In genomic region chr18:57435851-57436192, GRCh38 we compare ENCODE assay signal across 11 cellular contexts. TPM values are rescaled to one million over a fixed set of nuclear protein-coding genes. Genes with fewer than 3 reads are reported as not detected.
DNase-seq lines count a peak whose midpoint lies in the region; ATAC-seq and TF ChIP-seq lines count a peak whose summit lies in the region.
"Had no signal": no experiment of that assay in that cellular context is flagged by ENCODE, and none has a peak within 500 bp of the region (broad histone marks: within the 10 kb centered on the region; RNA-seq: fewer than 3 reads in every experiment).

No MANE protein-coding gene starts in this region.

- H3K4me2 ChIP-seq in hepatocyte: peak overlapping the region; percentile 86

- no peaks in the 10 kb centered on the region for H3K9me3 ChIP-seq in Panc1 (ENCODE audit: control insufficient read depth, insufficient read depth, low read depth, low read length)
- no peaks in the 10 kb centered on the region for H3K9me3 ChIP-seq in hepatocyte (ENCODE audit: low read depth)
- H3K9me3 ChIP-seq in left lung: no peaks in the 10 kb centered on the region
- H3K9me3 ChIP-seq: upper lobe of left lung had no signal

- CTCF ChIA-PET in activated CD4-positive, alpha-beta T cell treated with anti-CD3 and anti-CD28 coated beads for 36 hours (lab: Charles Lee): no interaction called here
- CTCF ChIA-PET in Panc1 (lab: Charles Lee): interaction anchor here (0.7 kb wide), 1 partner anchor 573 kb away, joined by 4 read pairs; no protein-coding TSS in a partner anchor

- WGBS in hepatocyte (ENCODE audit: low lambda C conversion rate, missing lambda C conversion rate): 1% methylated on average over 11 of the region's 43 CpGs

- no peak for DNase-seq in activated CD4-positive, alpha-beta T cell treated with anti-CD3 and anti-CD28 coated beads for 36 hours
- DNase-seq in activated CD4-positive, alpha-beta T cell treated with anti-CD3 and anti-CD28 coated beads, Interleukin-2, amount 50 U/mL, for 4 hours: no peak
- DNase-seq in Panc1 (ENCODE audit: low read depth, low spot score): no peak
- DNase-seq in hepatocyte (ENCODE audit: low spot score): no peak
- no peak for DNase-seq in central memory CD4-positive, alpha-beta T cell
- no peak for DNase-seq in left lung
- no peak for DNase-seq in hepatic stellate cell (ENCODE audit: low spot score)

- no TSS peak for BruUV-seq in Panc1 (replicated peaks; lab: Mats Ljungman, UMichigan)

- H3K4me1 Mint-ChIP-seq in activated CD4-positive, alpha-beta T cell treated with anti-CD3 and anti-CD28 coated beads for 36 hours: peaks cover 53% of the 10 kb centered on the region
- H3K4me1 Mint-ChIP-seq in stimulated activated memory B cell treated with anti-CD40 and anti-IgM and Interleukin-4, amounts not matched to agents 10 μg/mL and 1 μg/mL and 100 μg/mL, for 72 hours: peaks cover 27% of the 10 kb centered on the region

- H3K9me2 ChIP-seq in hepatocyte (replicated peaks; ENCODE audit: insufficient read depth): no peaks in the 10 kb centered on the region

- TF ChIP-seq CTCF in Panc1 (IDR thresholded peaks at IDR 0.05): no peak
- no peak for TF ChIP-seq CTCF in hepatocyte (IDR thresholded peaks at IDR 0.05; ENCODE audit: poor library complexity)
- no peak for TF ChIP-seq CTCF in left lung (IDR thresholded peaks at IDR 0.05)

- H3K4me1 ChIP-seq in Panc1 (ENCODE audit: control insufficient read depth, insufficient read depth, low read length) (no peaks in the 10 kb centered on the region), hepatocyte (ENCODE audit: insufficient read depth) (peaks cover 29% of the 10 kb centered on the region), left lung (peaks cover 5 to 59% of the 10 kb centered on the region in 2 donors)

- H3K4me3 ChIP-seq in Panc1 (ENCODE audit: low read depth in 2 of 2, low read length in 2 of 2): peak overlapping the region; percentile 48 to 61
- H3K4me3 ChIP-seq in hepatocyte: no peak overlapping the region
- no peak overlapping the region for H3K4me3 ChIP-seq in left lung

- peaks cover 80% of the 10 kb centered on the region for H3K27me3 Mint-ChIP-seq in activated CD4-positive, alpha-beta T cell treated with anti-CD3 and anti-CD28 coated beads for 36 hours
- peaks cover 88% of the 10 kb centered on the region for H3K27me3 Mint-ChIP-seq in stimulated activated memory B cell treated with anti-CD40 and anti-IgM and Interleukin-4, amounts not matched to agents 10 μg/mL and 1 μg/mL and 100 μg/mL, for 72 hours

- H3K36me3 Mint-ChIP-seq in activated CD4-positive, alpha-beta T cell treated with anti-CD3 and anti-CD28 coated beads for 36 hours (ENCODE audit: low read depth): peaks cover 3% of the 10 kb centered on the region
- peaks cover 10% of the 10 kb centered on the region for H3K36me3 Mint-ChIP-seq in stimulated activated memory B cell treated with anti-CD40 and anti-IgM and Interleukin-4, amounts not matched to agents 10 μg/mL and 1 μg/mL and 100 μg/mL, for 72 hours

- no peak overlapping the region for H3K27ac Mint-ChIP-seq in activated CD4-positive, alpha-beta T cell treated with anti-CD3 and anti-CD28 coated beads for 36 hours
- H3K27ac Mint-ChIP-seq in stimulated activated memory B cell treated with anti-CD40 and anti-IgM and Interleukin-4, amounts not matched to agents 10 μg/mL and 1 μg/mL and 100 μg/mL, for 72 hours: no peak overlapping the region

- H3K4me3 Mint-ChIP-seq in activated CD4-positive, alpha-beta T cell treated with anti-CD3 and anti-CD28 coated beads for 36 hours: peak overlapping the region; percentile 64
- peak overlapping the region; percentile 62 for H3K4me3 Mint-ChIP-seq in stimulated activated memory B cell treated with anti-CD40 and anti-IgM and Interleukin-4, amounts not matched to agents 10 μg/mL and 1 μg/mL and 100 μg/mL, for 72 hours

- intact Hi-C loops in activated CD4-positive, alpha-beta T cell treated with anti-CD3 and anti-CD28 coated beads for 36 hours (cut with DNase I, micrococcal nuclease): loop anchor here in 1 of 2 experiments (5.0 to 10.0 kb wide), 2 partner anchors 1831 to 1851 kb away; partner anchors contain the start of gene TCF4
- intact Hi-C loops in Panc1 (cut with micrococcal nuclease; ENCODE audit: unreplicated experiment) (loop anchor here (5.0 to 10.0 kb wide), 2 partner anchors 569 to 641 kb away; no protein-coding TSS in a partner anchor), left lung (cut with DNase I) (no loop called here)

- no peak overlapping the region for H2AFZ ChIP-seq in hepatocyte

- no peaks in the 10 kb centered on the region for H3K79me2 ChIP-seq in hepatocyte

- H3K27ac ChIP-seq in Panc1 (ENCODE audit: low read length) (no peak overlapping the region), hepatocyte (no peak overlapping the region), left lung (no peak overlapping the region)
- H3K27ac ChIP-seq: upper lobe of left lung had no signal

- H3K36me3 ChIP-seq in Panc1 (ENCODE audit: control insufficient read depth, insufficient read depth, low read length): no peaks in the 10 kb centered on the region
- H3K36me3 ChIP-seq in hepatocyte (replicated peaks; ENCODE audit: insufficient read depth, low read depth): no peaks in the 10 kb centered on the region
- H3K36me3 ChIP-seq in left lung: no peaks in the 10 kb centered on the region
- H3K36me3 ChIP-seq: upper lobe of left lung had no signal

- in situ Hi-C loops in Panc1 (cut with HindIII; ENCODE audit: low pct_unique_long_range_greater_than_20kb, low sequenced_read_pairs): no loop called here

- H3K27me3 ChIP-seq in Panc1 (ENCODE audit: control insufficient read depth, insufficient read depth, low read length) (peaks cover 11% of the 10 kb centered on the region), hepatocyte (peaks cover 89% of the 10 kb centered on the region), left lung (peaks cover 90 to 97% of the 10 kb centered on the region in 2 donors)

- no peaks in the 10 kb centered on the region for H4K20me1 ChIP-seq in hepatocyte (ENCODE audit: insufficient read depth, poor library complexity, severe bottlenecking)

- POLR2A ChIA-PET in activated CD4-positive, alpha-beta T cell treated with anti-CD3 and anti-CD28 coated beads for 36 hours (lab: Charles Lee): no interaction called here
- POLR2A ChIA-PET in Panc1 (lab: Charles Lee): no interaction called here

- H3K9me3 Mint-ChIP-seq in activated CD4-positive, alpha-beta T cell treated with anti-CD3 and anti-CD28 coated beads for 36 hours (ENCODE audit: low read depth): no peaks in the 10 kb centered on the region
- peaks cover 5% of the 10 kb centered on the region for H3K9me3 Mint-ChIP-seq in stimulated activated memory B cell treated with anti-CD40 and anti-IgM and Interleukin-4, amounts not matched to agents 10 μg/mL and 1 μg/mL and 100 μg/mL, for 72 hours

- no peak for ATAC-seq in activated CD4-positive, alpha-beta T cell treated with anti-CD3 and anti-CD28 coated beads for 36 hours
- ATAC-seq in Panc1 (no peak; the same call in 1 of the 2 replicates), left lung (no peak)
- ATAC-seq in stimulated activated memory B cell treated with anti-CD40 and anti-IgM and Interleukin-4, amounts not matched to agents 10 μg/mL and 1 μg/mL and 100 μg/mL, for 72 hours: no peak

RNA-seq across cellular contexts. Expression of gene ONECUT2, which starts 0.6 kb away (rescaled TPM):
- total RNA-seq in activated CD4-positive, alpha-beta T cell treated with anti-CD3 and anti-CD28 coated beads for 36 hours: under 1 TPM in 1 of 2 experiments, not detected in 1; under 0.01 TPM
- 0.59 TPM for total RNA-seq in Panc1 (2021; ENCODE audit: unreplicated experiment)
- polyA plus RNA-seq in Panc1 (2012; ENCODE audit: insufficient read length): 0.16 TPM
- total RNA-seq in hepatocyte: 1.7 TPM in 2 replicates
- polyA plus RNA-seq in hepatocyte: 0.16 and 0.24 TPM in 2 replicates
- total RNA-seq in left lung: under 1 TPM; 0.06 to 0.26 TPM
- total RNA-seq: activated CD8-positive, alpha-beta memory T cell treated with anti-CD3 and anti-CD28 coated beads for 36 hours had no signal
- polyA plus RNA-seq: BJ had no signal

Comparison
In these comparisons a context has a peak if more than half of its experiments do, and no peak if none do; other contexts are left out.
1. H3K4me3 ChIP-seq: peak in Panc1 (2 of 2); none in hepatocyte (single experiment) and left lung (0 of 2).